Comparison of ENCODE assay signal across 23 cellular contexts in genomic region chr7:85457911-85458310, GRCh38.
"Had no signal": no experiment of that assay in that cellular context is flagged by ENCODE, and none has a peak within 500 bp of the region (broad histone marks: within the 10 kb centered on the region; RNA-seq: fewer than 3 reads in every experiment).

No MANE protein-coding gene starts in this region.

- H3K27me3 Mint-ChIP-seq: naive thymus-derived CD4-positive, alpha-beta T cell; stimulated activated memory B cell treated with anti-CD40 and anti-IgM and Interleukin-4, amounts not matched to agents 10 μg/mL and 1 μg/mL and 100 μg/mL, for 72 hours; stimulated activated naive CD8-positive, alpha-beta T cell treated with anti-CD3 and anti-CD28 coated beads, Interleukin-15, amount 100 ng/mL, for 72 hours had no signal

- H3K9me3 ChIP-seq: gastroesophageal sphincter, neutrophil, psoas muscle, spleen, testis, tibial nerve, upper lobe of right lung, vagina had no signal

- H3K27me3 ChIP-seq: gastroesophageal sphincter, neutrophil, spleen, testis, tibial nerve, upper lobe of right lung, vagina had no signal

- H3K36me3 ChIP-seq: gastroesophageal sphincter, neutrophil, spleen, tibial nerve, upper lobe of right lung, vagina had no signal

- H3K4me3 Mint-ChIP-seq: endodermal cell; naive thymus-derived CD4-positive, alpha-beta T cell; nephron progenitor cell; stimulated activated memory B cell treated with anti-CD40 and anti-IgM and Interleukin-4, amounts not matched to agents 10 μg/mL and 1 μg/mL and 100 μg/mL, for 72 hours; stimulated activated naive CD8-positive, alpha-beta T cell treated with anti-CD3 and anti-CD28 coated beads, Interleukin-15, amount 100 ng/mL, for 72 hours had no signal

- H3K27ac ChIP-seq: coronary artery, gastroesophageal sphincter, neutrophil, psoas muscle, spleen, testis, tibial nerve, upper lobe of right lung, vagina had no signal

- H3K36me3 Mint-ChIP-seq: naive thymus-derived CD4-positive, alpha-beta T cell; stimulated activated memory B cell treated with anti-CD40 and anti-IgM and Interleukin-4, amounts not matched to agents 10 μg/mL and 1 μg/mL and 100 μg/mL, for 72 hours had no signal

- H3K4me1 Mint-ChIP-seq: endodermal cell; naive thymus-derived CD4-positive, alpha-beta T cell; nephron progenitor cell; stimulated activated memory B cell treated with anti-CD40 and anti-IgM and Interleukin-4, amounts not matched to agents 10 μg/mL and 1 μg/mL and 100 μg/mL, for 72 hours; stimulated activated naive CD8-positive, alpha-beta T cell treated with anti-CD3 and anti-CD28 coated beads, Interleukin-15, amount 100 ng/mL, for 72 hours had no signal

- DNase-seq: effector CD4-positive, alpha-beta T cell; endodermal cell; erythroblast; glutamatergic neuron; kidney glomerular epithelial cell; naive thymus-derived CD4-positive, alpha-beta T cell; nephron progenitor cell; psoas muscle; retina; spleen; stimulated activated CD4-positive, alpha-beta T cell treated with anti-CD3 and anti-CD28 coated beads, Interleukin-15, amount 100 ng/mL, for 24 hours; stimulated activated CD4-positive, alpha-beta T cell treated with anti-CD3 and anti-CD28 coated beads, Interleukin-1b, Interleukin-23, amount 100 ng/mL, for 48 hours; stimulated activated CD4-positive, alpha-beta T cell treated with anti-CD3 and anti-CD28 coated beads, Interleukin-4, amount 100 ng/mL, for 24 hours; stimulated activated naive CD8-positive, alpha-beta T cell treated with anti-CD3 and anti-CD28 coated beads, Interleukin-15, amount 100 ng/mL, for 72 hours; testis; upper lobe of right lung had no signal

- H3K4me3 ChIP-seq: coronary artery, gastroesophageal sphincter, psoas muscle, spleen, testis, tibial nerve, upper lobe of right lung, vagina had no signal

- ATAC-seq: gastroesophageal sphincter; naive thymus-derived CD4-positive, alpha-beta T cell; psoas muscle; sciatic nerve; stimulated activated memory B cell treated with anti-CD40 and anti-IgM and Interleukin-4, amounts not matched to agents 10 μg/mL and 1 μg/mL and 100 μg/mL, for 72 hours; stimulated activated naive CD8-positive, alpha-beta T cell treated with anti-CD3 and anti-CD28 coated beads, Interleukin-15, amount 100 ng/mL, for 72 hours; upper lobe of right lung had no signal

- H3K9me3 Mint-ChIP-seq: endodermal cell; nephron progenitor cell; stimulated activated memory B cell treated with anti-CD40 and anti-IgM and Interleukin-4, amounts not matched to agents 10 μg/mL and 1 μg/mL and 100 μg/mL, for 72 hours; stimulated activated naive CD8-positive, alpha-beta T cell treated with anti-CD3 and anti-CD28 coated beads, Interleukin-15, amount 100 ng/mL, for 72 hours had no signal

- H3K27ac Mint-ChIP-seq: endodermal cell; naive thymus-derived CD4-positive, alpha-beta T cell; nephron progenitor cell; stimulated activated memory B cell treated with anti-CD40 and anti-IgM and Interleukin-4, amounts not matched to agents 10 μg/mL and 1 μg/mL and 100 μg/mL, for 72 hours; stimulated activated naive CD8-positive, alpha-beta T cell treated with anti-CD3 and anti-CD28 coated beads, Interleukin-15, amount 100 ng/mL, for 72 hours had no signal

- H3K4me1 ChIP-seq: gastroesophageal sphincter, psoas muscle, spleen, testis, upper lobe of right lung, vagina had no signal
